8 cellular contexts compared by ENCODE assay signal in the genomic region with DNA sequence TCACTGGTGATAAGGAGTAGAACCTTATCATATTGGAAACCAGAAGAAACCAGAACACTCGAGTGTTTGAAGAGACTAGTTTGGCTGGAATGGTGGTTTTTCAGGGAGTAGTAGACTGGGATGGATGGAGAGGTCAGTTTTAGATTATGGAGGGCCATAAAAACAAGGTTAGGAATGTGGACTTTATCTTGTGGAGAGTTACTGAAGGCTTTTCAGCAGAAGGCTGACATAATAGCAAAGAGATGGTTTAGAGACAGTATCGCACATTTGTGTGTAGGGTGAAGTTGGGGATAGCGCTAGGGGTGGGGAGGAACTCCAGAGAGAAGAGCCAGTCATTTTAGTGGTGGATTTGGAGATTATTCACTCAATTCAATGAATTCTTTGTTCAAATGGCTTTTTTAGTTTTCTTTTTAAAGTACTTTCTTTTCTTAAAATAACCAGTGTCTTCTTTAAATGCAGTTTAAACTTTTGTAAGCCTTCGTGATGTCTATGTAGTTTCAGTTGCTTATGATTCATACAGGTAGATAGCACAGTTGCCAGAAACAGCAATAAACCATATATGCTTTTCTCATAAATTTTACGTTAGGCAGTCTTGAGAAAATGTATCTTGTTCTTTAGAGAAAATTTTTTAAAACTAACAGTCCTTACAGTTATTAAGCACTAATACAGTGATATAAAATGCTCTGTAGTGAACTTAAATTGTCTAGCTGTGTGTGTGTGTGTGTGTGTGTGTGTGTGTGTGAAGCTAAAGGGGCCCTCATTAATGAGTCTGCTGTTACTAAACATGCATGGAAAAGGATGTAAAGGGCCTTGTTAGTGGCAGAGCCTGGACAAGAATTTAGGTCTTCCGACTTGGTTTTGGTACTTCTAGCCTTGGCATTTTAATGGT. TPM values are rescaled to one million over a fixed set of nuclear protein-coding genes. Genes with fewer than 3 reads are reported as not detected.
DNase-seq lines count a peak whose midpoint lies in the region; ATAC-seq and TF ChIP-seq lines count a peak whose summit lies in the region.

No MANE protein-coding gene starts in this region.

- TF ChIP-seq CTCF in Caco-2 (IDR thresholded peaks at IDR 0.05; ENCODE audit: insufficient read depth in 1 of 2, low read depth in 1 of 2, low read length in 1 of 2, severe bottlenecking in 1 of 2, unreplicated experiment in 1 of 2) = no peak
- no peak for TF ChIP-seq CTCF in gastroesophageal sphincter (IDR thresholded peaks at IDR 0.05)
- no peak for TF ChIP-seq CTCF in CD4-positive, alpha-beta T cell (IDR thresholded peaks at IDR 0.05)
- no peak for TF ChIP-seq CTCF in RWPE1 (conservative IDR thresholded peaks at IDR 0.05; ENCODE audit: low read depth)

- no peak for TF ChIP-seq EP300 in gastroesophageal sphincter (IDR thresholded peaks at IDR 0.05)

- 55 to 56% methylated on average over 5 to 6 of the region's 6 CpGs for WGBS in gastroesophageal sphincter (ENCODE audit: low coverage in 1 of 2), 2 donors

- DNase-seq in Caco-2 (peak; percentile 53 to 74), NCI-H226 (peak; percentile 49), AG08395 (ENCODE audit: low spot score) (no peak), RWPE1 (ENCODE audit: low spot score) (no peak), NCI-H345 treated with DMSO at 0.1 percent for 48 hours (lab: John Stamatoyannopoulos, UW; ENCODE audit: unreplicated experiment) (no peak)
- no peak for DNase-seq in CD4-positive, alpha-beta T cell

- CTCF ChIA-PET in Caco-2 (lab: Charles Lee) = no interaction called here
- CTCF ChIA-PET in CD4-positive, alpha-beta T cell (lab: Charles Lee) = no interaction called here
- CTCF ChIA-PET in RWPE1 (lab: Yijun Ruan, JAX) = no interaction called here

- H3K4me3 ChIP-seq in Caco-2 (ENCODE audit: low read depth, low read length) = no peak overlapping the region
- H3K4me3 ChIP-seq in gastroesophageal sphincter = peak overlapping the region; percentile 74 to 85

- peak overlapping the region; percentile 79 for H3K4me3 Mint-ChIP-seq in Caco-2 (ENCODE audit: unreplicated experiment)
- no peak overlapping the region for H3K4me3 Mint-ChIP-seq in CD4-positive, alpha-beta T cell

- H3K9me3 Mint-ChIP-seq in Caco-2 (ENCODE audit: unreplicated experiment) = no peaks in the 10 kb centered on the region
- H3K9me3 Mint-ChIP-seq in CD4-positive, alpha-beta T cell = no peaks in the 10 kb centered on the region

- H3K27ac Mint-ChIP-seq in Caco-2 (ENCODE audit: unreplicated experiment) = peak overlapping the region; percentile 38
- no peak overlapping the region for H3K27ac Mint-ChIP-seq in CD4-positive, alpha-beta T cell

- intact Hi-C loops in Caco-2 (cut with micrococcal nuclease; ENCODE audit: unreplicated experiment) = loop anchor here (1.0 to 2.0 kb wide), 2 partner anchors 25 to 37 kb away; no protein-coding TSS in a partner anchor
- intact Hi-C loops in CD4-positive, alpha-beta T cell (cut with DNase I, micrococcal nuclease) = loop anchor here in 1 of 2 experiments (1.0 kb wide), 1 partner anchor 30 kb away; no protein-coding TSS in a partner anchor

- H3K36me3 ChIP-seq in Caco-2 (ENCODE audit: control insufficient read depth, insufficient read depth, low read length) (no peaks in the 10 kb centered on the region), gastroesophageal sphincter (no peaks in the 10 kb centered on the region)

- H3K9me3 ChIP-seq in Caco-2 (no peaks in the 10 kb centered on the region), gastroesophageal sphincter (no peaks in the 10 kb centered on the region)
- no peaks in the 10 kb centered on the region for H3K9me3 ChIP-seq in CD4-positive, alpha-beta T cell (ENCODE audit: control insufficient read depth, low read length)

- no peaks in the 10 kb centered on the region for H3K27me3 Mint-ChIP-seq in Caco-2 (ENCODE audit: insufficient read depth, unreplicated experiment)
- no peaks in the 10 kb centered on the region for H3K27me3 Mint-ChIP-seq in CD4-positive, alpha-beta T cell

- ATAC-seq in GM19463 (IDR thresholded peaks at IDR 0.05; ENCODE audit: unreplicated experiment) = peak; percentile 22
- no peak for ATAC-seq in gastroesophageal sphincter
- no peak for ATAC-seq in CD4-positive, alpha-beta T cell (ENCODE audit: poor library complexity)

- peaks cover 55% of the 10 kb centered on the region for H3K4me1 ChIP-seq in Caco-2
- peaks cover 3 to 62% (median 3%) of the 10 kb centered on the region in 3 donors for H3K4me1 ChIP-seq in gastroesophageal sphincter

- H3K4me1 Mint-ChIP-seq in Caco-2 (ENCODE audit: low read depth, unreplicated experiment) = peaks cover 31% of the 10 kb centered on the region
- H3K4me1 Mint-ChIP-seq in CD4-positive, alpha-beta T cell (ENCODE audit: low read depth) = peaks cover 37% of the 10 kb centered on the region

- no peak for TF ChIP-seq POLR2A in gastroesophageal sphincter (IDR thresholded peaks at IDR 0.05)

- H3K27me3 ChIP-seq in Caco-2 (replicated peaks; ENCODE audit: control insufficient read depth, insufficient read depth, low read length) = no peaks in the 10 kb centered on the region
- no peaks in the 10 kb centered on the region for H3K27me3 ChIP-seq in gastroesophageal sphincter
- H3K27me3 ChIP-seq in CD4-positive, alpha-beta T cell (ENCODE audit: control insufficient read depth, insufficient read depth, low read length) = no peaks in the 10 kb centered on the region

- no peaks in the 10 kb centered on the region for H3K36me3 Mint-ChIP-seq in Caco-2 (ENCODE audit: insufficient read depth, unreplicated experiment)
- peaks cover 10% of the 10 kb centered on the region for H3K36me3 Mint-ChIP-seq in CD4-positive, alpha-beta T cell (ENCODE audit: low read depth)

- H3K27ac ChIP-seq in gastroesophageal sphincter = peak overlapping the region; percentile 80 to 97 (median 94)
- no peak overlapping the region for H3K27ac ChIP-seq in CD4-positive, alpha-beta T cell (ENCODE audit: low read depth, low read length)
- no peak overlapping the region for H3K27ac ChIP-seq in RWPE1

- TSS peak; percentile 9 for BruUV-seq in Caco-2 (replicated peaks; lab: Mats Ljungman, UMichigan)

- POLR2A ChIA-PET in Caco-2 (lab: Charles Lee) = interaction anchor here (0.6 kb wide), 2 partner anchors 21 to 22 kb away, joined by 3 read pairs; no protein-coding TSS in a partner anchor
- POLR2A ChIA-PET in CD4-positive, alpha-beta T cell (lab: Charles Lee) = no interaction called here
- POLR2A ChIA-PET in RWPE1 (lab: Yijun Ruan, JAX; ENCODE audit: low non-redundant PET) = no interaction called here

RNA-seq across cellular contexts. Expression of gene ARHGAP10, which starts 3.8 kb away (rescaled TPM):
- 33.2 and 36.6 TPM in 2 replicates for total RNA-seq in Caco-2 (2022)
- 100 to 1,000 TPM; 153 to 404 (median 215) TPM for total RNA-seq in gastroesophageal sphincter
- 1 to 10 TPM; 5.6 to 5.7 TPM for total RNA-seq in CD4-positive, alpha-beta T cell

RNA-seq across cellular contexts. Expression of gene PRMT9, which starts 51.7 kb away (rescaled TPM):
- total RNA-seq in Caco-2 (2022) (7.5 and 8.6 TPM in 2 replicates), gastroesophageal sphincter (10 to 100 TPM in 2 of 4 donors, 1 to 10 TPM in 2; 5.3 to 10.7 (median 9.0) TPM)
- total RNA-seq in CD4-positive, alpha-beta T cell = 10 to 100 TPM; 21.0 to 21.1 TPM

Comparison
In these comparisons a context has a peak if more than half of its experiments do, and no peak if none do; other contexts are left out.
1. DNase-seq: peak in Caco-2 (2 of 2) and NCI-H226 (single experiment); none in CD4-positive, alpha-beta T cell (0 of 10), AG08395 (single experiment), RWPE1 (single experiment) and NCI-H345 treated with DMSO at 0.1 percent for 48 hours (single experiment).
2. H3K27ac ChIP-seq: peak in gastroesophageal sphincter (4 of 4); none in CD4-positive, alpha-beta T cell (single experiment) and RWPE1 (single experiment).